ENCODE assay signal across 8 cellular contexts in the genomic region with DNA sequence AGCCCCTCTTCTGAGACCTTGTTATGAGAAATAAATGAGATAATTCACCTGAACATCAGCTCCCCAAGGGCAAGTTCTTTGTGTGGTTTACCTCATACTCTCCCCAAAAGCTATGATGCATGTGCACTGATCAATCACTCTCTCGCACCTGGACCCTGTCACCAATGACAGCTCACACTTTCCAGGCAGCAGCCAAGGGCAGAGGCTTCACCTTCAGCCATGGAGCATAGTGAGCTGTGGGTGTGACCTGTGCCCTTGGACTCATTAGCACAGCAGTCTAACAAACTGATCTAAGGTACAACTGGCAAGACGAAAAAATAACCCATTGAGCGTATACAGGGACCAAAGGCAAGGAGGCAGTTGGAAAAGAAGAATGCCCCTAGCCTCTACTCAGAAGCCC. TPM values are rescaled to one million over a fixed set of nuclear protein-coding genes. Genes with fewer than 3 reads are reported as not detected.
"Had no signal": no experiment of that assay in that cellular context is flagged by ENCODE, and none has a peak within 500 bp of the region (broad histone marks: within the 10 kb centered on the region; RNA-seq: fewer than 3 reads in every experiment).

No MANE protein-coding gene starts in this region.

- ATAC-seq: GM23338 had no signal

- FAIRE-seq: H1, H54, HTR-8/SVneo had no signal

- DNase-seq: H9, HCEC 1CT, IMR-90 had no signal

- H3K4me3 ChIP-seq: GM23338 had no signal

RNA-seq across cellular contexts. Expression of gene PDE1C, which starts 17.0 kb away (rescaled TPM):
- total RNA-seq: HT-29 had no signal
- polyA plus RNA-seq: GM23338 had no signal
